ENCODE assay signal across 1 cellular context in the genomic region with DNA sequence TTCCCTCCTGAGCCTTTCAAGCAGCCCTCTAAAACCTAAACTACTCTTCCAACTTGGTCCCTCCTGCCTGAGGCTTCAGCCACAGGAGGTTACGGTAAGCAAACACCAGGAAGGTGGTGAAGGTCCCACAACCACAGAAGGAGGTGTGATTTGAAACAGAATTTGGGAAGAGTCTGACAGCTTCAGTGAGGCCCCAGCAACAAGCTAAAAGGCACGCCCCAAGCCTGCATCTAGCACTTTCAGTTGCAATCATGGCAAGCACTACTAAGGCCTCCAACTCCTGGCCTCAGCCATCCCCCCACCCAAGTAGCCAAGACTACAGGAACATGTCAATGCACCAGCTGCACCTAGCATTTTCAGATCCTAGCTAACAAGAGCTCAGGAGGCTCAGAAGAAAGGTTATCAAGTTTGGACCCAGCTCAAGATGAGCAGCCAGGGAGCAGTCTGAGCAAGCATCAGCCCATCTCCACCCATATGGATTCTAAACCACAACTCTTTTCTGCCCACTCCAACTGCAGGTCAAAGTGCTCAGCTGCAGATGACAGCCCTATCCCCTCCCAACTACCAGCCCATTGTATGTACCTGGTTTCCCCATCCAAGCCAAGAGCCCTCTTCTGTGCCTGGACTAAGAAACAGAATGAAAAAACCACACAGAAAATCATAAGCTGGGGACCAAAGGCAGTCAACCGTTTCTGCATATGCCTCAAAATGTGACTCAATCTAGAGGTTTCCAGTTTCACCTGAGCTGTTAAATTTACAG.
TF ChIP-seq lines count a peak whose summit lies in the region.

No MANE protein-coding gene starts in this region.

TF ChIP-seq in IMR-90, 13 proteins besides CTCF, POLR2A, EP300 and RAD21:
- no peak for TF ChIP-seq MAZ (IDR thresholded peaks at IDR 0.05; ENCODE audit: borderline replicate concordance, low read depth, low read length)
- no peak for TF ChIP-seq RFX5 (IDR thresholded peaks at IDR 0.05; ENCODE audit: low read depth, low read length)
- TF ChIP-seq, protein P1, sequence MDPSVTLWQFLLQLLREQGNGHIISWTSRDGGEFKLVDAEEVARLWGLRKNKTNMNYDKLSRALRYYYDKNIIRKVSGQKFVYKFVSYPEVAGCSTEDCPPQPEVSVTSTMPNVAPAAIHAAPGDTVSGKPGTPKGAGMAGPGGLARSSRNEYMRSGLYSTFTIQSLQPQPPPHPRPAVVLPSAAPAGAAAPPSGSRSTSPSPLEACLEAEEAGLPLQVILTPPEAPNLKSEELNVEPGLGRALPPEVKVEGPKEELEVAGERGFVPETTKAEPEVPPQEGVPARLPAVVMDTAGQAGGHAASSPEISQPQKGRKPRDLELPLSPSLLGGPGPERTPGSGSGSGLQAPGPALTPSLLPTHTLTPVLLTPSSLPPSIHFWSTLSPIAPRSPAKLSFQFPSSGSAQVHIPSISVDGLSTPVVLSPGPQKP (IDR thresholded peaks at IDR 0.05; ENCODE audit: borderline replicate concordance, low read depth, low read length), result no peak
TF ChIP-seq in IMR-90: peak in this region for 0.
